10 cellular contexts compared by ENCODE assay signal in genomic region chr4:47525154-47525819, GRCh38. TPM values are rescaled to one million over a fixed set of nuclear protein-coding genes. Genes with fewer than 3 reads are reported as not detected.
A peak's percentile ranks its signal among the peaks of the same experiment; 100 is the strongest.
DNase-seq lines count a peak whose midpoint lies in the region; ATAC-seq, FAIRE-seq and TF ChIP-seq lines count a peak whose summit lies in the region.
"Had no signal": no experiment of that assay in that cellular context is flagged by ENCODE, and none has a peak within 500 bp of the region (broad histone marks: within the 10 kb centered on the region; RNA-seq: fewer than 3 reads in every experiment).

No MANE protein-coding gene starts in this region.

- intact Hi-C loops in kidney (cut with DNase I) (no loop called here), upper lobe of right lung (cut with DNase I) (no loop called here)
- intact Hi-C loops in activated CD4-positive, alpha-beta memory T cell treated with anti-CD3 and anti-CD28 coated beads for 36 hours (cut with micrococcal nuclease): no loop called here

- POLR2A ChIA-PET in activated CD4-positive, alpha-beta memory T cell treated with anti-CD3 and anti-CD28 coated beads for 36 hours (lab: Charles Lee): no interaction called here

- H3K9ac ChIP-seq in kidney (ENCODE audit: low read length in 2 of 2): no peak overlapping the region

- no peaks in the 10 kb centered on the region for H3K27me3 ChIP-seq in upper lobe of right lung

- no peak overlapping the region for H3K4me3 Mint-ChIP-seq in activated CD4-positive, alpha-beta memory T cell treated with anti-CD3 and anti-CD28 coated beads for 36 hours
- H3K4me3 Mint-ChIP-seq: stimulated activated memory B cell treated with anti-CD40 and anti-IgM and Interleukin-4, amounts not matched to agents 10 μg/mL and 1 μg/mL and 100 μg/mL, for 72 hours had no signal

- H3K27me3 Mint-ChIP-seq in activated CD4-positive, alpha-beta memory T cell treated with anti-CD3 and anti-CD28 coated beads for 36 hours: no peaks in the 10 kb centered on the region
- H3K27me3 Mint-ChIP-seq: stimulated activated memory B cell treated with anti-CD40 and anti-IgM and Interleukin-4, amounts not matched to agents 10 μg/mL and 1 μg/mL and 100 μg/mL, for 72 hours had no signal

- H3K9me3 Mint-ChIP-seq in activated CD4-positive, alpha-beta memory T cell treated with anti-CD3 and anti-CD28 coated beads for 36 hours: peaks cover 12% of the 10 kb centered on the region

- H3K36me3 ChIP-seq in kidney (ENCODE audit: control insufficient read depth in 1 of 2, insufficient read depth in 2 of 2, low read length in 2 of 2) (peaks cover 5 to 19% of the 10 kb centered on the region in 2 donors), upper lobe of right lung (peaks cover 22% of the 10 kb centered on the region)
- H3K36me3 ChIP-seq: prostate gland had no signal

- TF ChIP-seq CTCF in cardiac fibroblast (IDR thresholded peaks at IDR 0.05; ENCODE audit: low read depth, low read length) (no peak), kidney (IDR thresholded peaks at IDR 0.05; ENCODE audit: borderline replicate concordance, extremely low read depth, insufficient read depth) (no peak), upper lobe of right lung (IDR thresholded peaks at IDR 0.05) (no peak)

- H3K4me3 ChIP-seq in cardiac fibroblast (replicated peaks in 1 of 2; ENCODE audit: low read depth in 2 of 2, low read length in 2 of 2) (no peak overlapping the region), kidney (ENCODE audit: low read length in 2 of 2) (no peak overlapping the region), upper lobe of right lung (no peak overlapping the region)
- H3K4me3 ChIP-seq: prostate gland had no signal

- CTCF ChIA-PET in activated CD4-positive, alpha-beta memory T cell treated with anti-CD3 and anti-CD28 coated beads for 36 hours (lab: Charles Lee): no interaction called here

- H3K4me1 ChIP-seq in kidney (ENCODE audit: control insufficient read depth in 1 of 2, insufficient read depth in 1 of 2, low read depth in 1 of 2, low read length in 2 of 2) (no peaks in the 10 kb centered on the region), upper lobe of right lung (peaks cover 6% of the 10 kb centered on the region)
- H3K4me1 ChIP-seq: prostate gland had no signal

- DNase-seq in HTR-8/SVneo (ENCODE audit: insufficient read length, low spot score) (peak; percentile 45), cardiac fibroblast (ENCODE audit: low read depth in 2 of 2) (peak; percentile 94), kidney (no peak), upper lobe of right lung (no peak), superior temporal gyrus (ENCODE audit: extremely low spot score) (no peak), NCI-H2081 treated with DMSO at 0.1 percent for 48 hours (lab: John Stamatoyannopoulos, UW) (no peak)
- DNase-seq in activated CD4-positive, alpha-beta memory T cell treated with anti-CD3 and anti-CD28 coated beads for 36 hours: no peak

- peaks cover 6% of the 10 kb centered on the region for H3K36me3 Mint-ChIP-seq in activated CD4-positive, alpha-beta memory T cell treated with anti-CD3 and anti-CD28 coated beads for 36 hours

- H3K27ac Mint-ChIP-seq in activated CD4-positive, alpha-beta memory T cell treated with anti-CD3 and anti-CD28 coated beads for 36 hours: no peak overlapping the region
- H3K27ac Mint-ChIP-seq: stimulated activated memory B cell treated with anti-CD40 and anti-IgM and Interleukin-4, amounts not matched to agents 10 μg/mL and 1 μg/mL and 100 μg/mL, for 72 hours had no signal

- H3K4me1 Mint-ChIP-seq in activated CD4-positive, alpha-beta memory T cell treated with anti-CD3 and anti-CD28 coated beads for 36 hours (ENCODE audit: low read depth): no peaks in the 10 kb centered on the region

- no peak overlapping the region for H3K27ac ChIP-seq in kidney (ENCODE audit: low read depth in 2 of 2, low read length in 2 of 2)
- peak overlapping the region; percentile 52 for H3K27ac ChIP-seq in upper lobe of right lung
- H3K27ac ChIP-seq: prostate gland had no signal

- no peak for FAIRE-seq in HTR-8/SVneo (lab: Jason Lieb, UNC)
- peak; percentile 13 for FAIRE-seq in kidney (lab: Jason Lieb, UNC)

- H3K9me3 ChIP-seq in kidney (ENCODE audit: control insufficient read depth in 1 of 2, low read length in 2 of 2) (peaks cover 0 to 6% of the 10 kb centered on the region in 2 donors), upper lobe of right lung (no peaks in the 10 kb centered on the region)
- H3K9me3 ChIP-seq: prostate gland had no signal

- peak; percentile 67 for ATAC-seq in upper lobe of right lung
- ATAC-seq in GM18511 (IDR thresholded peaks at IDR 0.05; ENCODE audit: unreplicated experiment): no peak
- ATAC-seq: stimulated activated memory B cell treated with anti-CD40 and anti-IgM and Interleukin-4, amounts not matched to agents 10 μg/mL and 1 μg/mL and 100 μg/mL, for 72 hours had no signal

RNA-seq across cellular contexts. Expression of gene ATP10D, which starts 40.2 kb away (rescaled TPM):
- total RNA-seq in kidney: 43.6 TPM
- polyA plus RNA-seq in kidney (ENCODE audit: insufficient read depth, low read depth, low replicate concordance): 10.4 TPM
- 35.8 TPM for total RNA-seq in upper lobe of right lung
- total RNA-seq in activated CD4-positive, alpha-beta memory T cell treated with anti-CD3 and anti-CD28 coated beads for 36 hours: 1 to 10 TPM; 2.8 to 3.0 TPM

Comparison
In these comparisons a context has a peak if more than half of its experiments do, and no peak if none do; other contexts are left out.
1. DNase-seq: peak in HTR-8/SVneo (single experiment) and cardiac fibroblast (2 of 2); none in kidney (single experiment), upper lobe of right lung (single experiment), superior temporal gyrus (single experiment), activated CD4-positive, alpha-beta memory T cell treated with anti-CD3 and anti-CD28 coated beads for 36 hours (single experiment) and NCI-H2081 treated with DMSO at 0.1 percent for 48 hours (single experiment).